ENCODE assay signal across 15 cellular contexts in genomic region chr16:29901607-29901945, GRCh38. TPM values are rescaled to one million over a fixed set of nuclear protein-coding genes. Genes with fewer than 3 reads are reported as not detected.
DNase-seq lines count a peak whose midpoint lies in the region; ATAC-seq, FAIRE-seq and TF ChIP-seq lines count a peak whose summit lies in the region.
"Had no signal": no experiment of that assay in that cellular context is flagged by ENCODE, and none has a peak within 500 bp of the region (broad histone marks: within the 10 kb centered on the region; RNA-seq: fewer than 3 reads in every experiment).

No MANE protein-coding gene starts in this region.

- WGBS in mesodermal cell (ENCODE audit: insufficient coverage in 2 of 2), 2 experiments, result 93 to 98% methylated on average over 19 of the region's 19 CpGs
- 83 to 90% (median 87%) methylated on average over 19 of the region's 19 CpGs for WGBS in psoas muscle, 3 donors

- peak overlapping the region; percentile 93 for H3K4me3 Mint-ChIP-seq in astrocyte (ENCODE audit: unreplicated experiment)

- H3K4me3 ChIP-seq in AG04449 (ENCODE audit: low read depth, low read length) (peak overlapping the region; percentile 70), H7 (ENCODE audit: insufficient read depth, low read depth, low read length) (peak overlapping the region; percentile 80), astrocyte (ENCODE audit: insufficient read depth, low read depth, low read length) (peak overlapping the region; percentile 74), mesodermal cell (ENCODE audit: extremely low read depth, insufficient read depth, low read length, poor library complexity, severe bottlenecking) (peak overlapping the region; percentile 58), psoas muscle (no peak overlapping the region)
- H3K4me3 ChIP-seq: uterus had no signal

- peaks cover 23% of the 10 kb centered on the region for H3K4me1 ChIP-seq in astrocyte (ENCODE audit: insufficient read depth, low read length)
- H3K4me1 ChIP-seq in mesodermal cell (ENCODE audit: control insufficient read depth, insufficient read depth, low read length, poor library complexity, severe bottlenecking), result peaks cover 13% of the 10 kb centered on the region
- no peaks in the 10 kb centered on the region for H3K4me1 ChIP-seq in psoas muscle
- H3K4me1 ChIP-seq: uterus had no signal

- POLR2A ChIA-PET in AG04449 (lab: Yijun Ruan, JAX), result interaction anchor here (0.6 to 1.9 kb wide), 3 partner anchors 9 to 104 kb away, joined by 3 to 5 read pairs (median 4); no protein-coding TSS in a partner anchor

- FAIRE-seq in astrocyte (lab: Jason Lieb, UNC), result no peak

- DNase-seq in AG04449 (ENCODE audit: low read depth, low spot score) (no peak), H7 (no peak), astrocyte (ENCODE audit: low read depth) (no peak), psoas muscle (no peak), Ammon's horn (ENCODE audit: low spot score) (no peak)
- DNase-seq in stimulated activated CD4-positive, alpha-beta T cell treated with anti-CD3 and anti-CD28 coated beads, Interleukin-15, amount 100 ng/mL, for 24 hours, result no peak
- DNase-seq: amniotic stem cell; NCI-H1694 treated with DMSO at 0.1 percent for 48 hours; NK-92 treated with Interleukin-12 subunit alpha and Interleukin-12 subunit beta, amount 100 ng/mL, for 24 hours; T-helper 17 cell; uterus had no signal

- ATAC-seq in psoas muscle (no peak), GM18520 (IDR thresholded peaks at IDR 0.05; ENCODE audit: unreplicated experiment) (no peak)
- ATAC-seq: T-helper 17 cell had no signal

- no peaks in the 10 kb centered on the region for H3K9me3 Mint-ChIP-seq in astrocyte (ENCODE audit: unreplicated experiment)
- H3K9me3 Mint-ChIP-seq: IgD-negative memory B cell had no signal

- H3K27ac ChIP-seq in astrocyte (ENCODE audit: low read depth, low read length) (no peak overlapping the region), mesodermal cell (ENCODE audit: low read depth, low read length, severe bottlenecking) (no peak overlapping the region), psoas muscle (no peak overlapping the region)
- H3K27ac ChIP-seq: skin epidermis, uterus had no signal

- CTCF ChIA-PET in AG04449 (lab: Yijun Ruan, JAX), result interaction anchor here (1.2 to 2.4 kb wide), 5 partner anchors 11 to 201 kb away, joined by 3 to 9 read pairs (median 4); partner anchors contain the start of gene C16orf92

- H3K9ac ChIP-seq in astrocyte (ENCODE audit: low read length), result peak overlapping the region; percentile 90

- H4K20me1 ChIP-seq in astrocyte (ENCODE audit: insufficient read depth, low read length), result peaks cover 27% of the 10 kb centered on the region

- H3K9me3 ChIP-seq in astrocyte (ENCODE audit: insufficient read depth, low read depth, low read length) (no peaks in the 10 kb centered on the region), mesodermal cell (ENCODE audit: control insufficient read depth, low read length) (no peaks in the 10 kb centered on the region), psoas muscle (no peaks in the 10 kb centered on the region)
- H3K9me3 ChIP-seq: uterus had no signal

- H3K79me2 ChIP-seq in astrocyte (ENCODE audit: insufficient read depth, low read length), result peaks cover 4% of the 10 kb centered on the region

- TF ChIP-seq CTCF in AG04449 (IDR thresholded peaks at IDR 0.05; ENCODE audit: insufficient read depth, low read length, missing control alignments) (no peak), astrocyte (IDR thresholded peaks at IDR 0.05; ENCODE audit: insufficient read depth, low read depth, low read length) (no peak), psoas muscle (IDR thresholded peaks at IDR 0.05) (no peak)

- H3K27me3 Mint-ChIP-seq in astrocyte (ENCODE audit: low read depth, unreplicated experiment), result no peaks in the 10 kb centered on the region

- peak overlapping the region; percentile 53 for H3K27ac Mint-ChIP-seq in astrocyte (ENCODE audit: unreplicated experiment)
- H3K27ac Mint-ChIP-seq: IgD-negative memory B cell, T-helper 17 cell had no signal

- peaks cover 8% of the 10 kb centered on the region for H3K36me3 ChIP-seq in H7 (replicated peaks; ENCODE audit: control insufficient read depth, insufficient read depth, low read length)
- peaks cover 3% of the 10 kb centered on the region for H3K36me3 ChIP-seq in astrocyte (ENCODE audit: insufficient read depth, low read length)
- peaks cover 19% of the 10 kb centered on the region for H3K36me3 ChIP-seq in mesodermal cell (ENCODE audit: control insufficient read depth, insufficient read depth, low read length)
- no peaks in the 10 kb centered on the region for H3K36me3 ChIP-seq in psoas muscle (ENCODE audit: insufficient read depth in 1 of 2, low read depth in 1 of 2)
- H3K36me3 ChIP-seq: uterus had no signal

- H3K4me2 ChIP-seq in astrocyte (ENCODE audit: low read length), result peak overlapping the region; percentile 100

- intact Hi-C loops in psoas muscle (cut with DNase I), result no loop called here

- peaks cover 22% of the 10 kb centered on the region for H3K4me1 Mint-ChIP-seq in astrocyte (ENCODE audit: low read depth, unreplicated experiment)

- H3K27me3 ChIP-seq in H7 (ENCODE audit: control insufficient read depth, insufficient read depth, low read length), result no peaks in the 10 kb centered on the region; the same call in 1 of the 2 replicates
- H3K27me3 ChIP-seq in astrocyte (ENCODE audit: insufficient read depth, low read length), result peaks cover 7% of the 10 kb centered on the region
- peaks cover 0 to 46% (median 12%) of the 10 kb centered on the region in 3 donors for H3K27me3 ChIP-seq in psoas muscle (ENCODE audit: insufficient read depth in 3 of 3, low read length in 2 of 3)
- H3K27me3 ChIP-seq: uterus had no signal

- H3K36me3 Mint-ChIP-seq in astrocyte (ENCODE audit: low read depth, unreplicated experiment), result peaks cover 9% of the 10 kb centered on the region
- H3K36me3 Mint-ChIP-seq: IgD-negative memory B cell had no signal

- H2AFZ ChIP-seq in astrocyte (ENCODE audit: low read depth, low read length), result no peak overlapping the region

RNA-seq across cellular contexts. Expression of gene ASPHD1, which starts 1.3 kb away (rescaled TPM):
- total RNA-seq in H7 (2014; rRNA removed; shearing (Covaris generic)), result 24.4 and 24.6 TPM in 2 replicates
- total RNA-seq in astrocyte, result 43.3 and 44.8 TPM in 2 replicates
- 9.6 TPM for polyA plus RNA-seq in mesodermal cell (2013, experiment 1 of 2)
- 8.8 TPM for polyA plus RNA-seq in mesodermal cell (2013, experiment 2 of 2)
- total RNA-seq in psoas muscle, result under 1 TPM in 2 of 4 donors, not detected in 2; 0.17 to 0.23 TPM
- under 1 TPM in 2 of 3 donors, not detected in 1; 0.04 to 0.12 TPM for polyA plus RNA-seq in psoas muscle
- total RNA-seq: T-helper 17 cell had no signal
- polyA plus RNA-seq: IgD-negative memory B cell had no signal

RNA-seq across cellular contexts. Expression of gene SEZ6L2, which starts 2.2 kb away (rescaled TPM):
- total RNA-seq in H7 (2014; rRNA removed; shearing (Covaris generic)), result 47.3 and 59.0 TPM in 2 replicates
- total RNA-seq in astrocyte (69.6 and 90.6 TPM in 2 replicates), psoas muscle (under 1 TPM; 0.17 to 0.86 (median 0.34) TPM)
- 58.1 TPM for polyA plus RNA-seq in mesodermal cell (2013, experiment 1 of 2)
- polyA plus RNA-seq in mesodermal cell (2013, experiment 2 of 2), result 50.0 TPM
- polyA plus RNA-seq in psoas muscle, result under 1 TPM; 0.05 to 0.23 (median 0.11) TPM
- total RNA-seq: T-helper 17 cell had no signal
- polyA plus RNA-seq: IgD-negative memory B cell had no signal

RNA-seq across cellular contexts. Expression of gene KCTD13, which starts 24.4 kb away (rescaled TPM):
- 8.3 and 9.1 TPM in 2 replicates for total RNA-seq in H7 (2014; rRNA removed; shearing (Covaris generic))
- total RNA-seq in astrocyte, result 25.1 and 27.1 TPM in 2 replicates
- polyA plus RNA-seq in mesodermal cell (2013, experiment 1 of 2), result 24.1 TPM
- polyA plus RNA-seq in mesodermal cell (2013, experiment 2 of 2), result 17.5 TPM
- 1 to 10 TPM; 3.3 to 5.4 (median 4.1) TPM for total RNA-seq in psoas muscle
- polyA plus RNA-seq in psoas muscle, result 1 to 10 TPM; 2.2 to 5.4 (median 5.1) TPM

RNA-seq across cellular contexts. Expression of gene CDIPT, which starts 38.5 kb away (rescaled TPM):
- total RNA-seq in H7 (2014; rRNA removed; shearing (Covaris generic)), result 91.3 and 97.6 TPM in 2 replicates
- 88.1 and 92.0 TPM in 2 replicates for total RNA-seq in astrocyte
- polyA plus RNA-seq in mesodermal cell (2013, experiment 1 of 2), result 74.8 TPM
- polyA plus RNA-seq in mesodermal cell (2013, experiment 2 of 2), result 59.8 TPM
- total RNA-seq in psoas muscle, result 10 to 100 TPM; 24.7 to 36.4 (median 32.3) TPM
- 10 to 100 TPM; 33.3 to 54.3 (median 38.5) TPM for polyA plus RNA-seq in psoas muscle

Comparison
In these comparisons a context has a peak if more than half of its experiments do, and no peak if none do; other contexts are left out.
1. RNA of gene ASPHD1, which starts 1.3 kb away (total RNA-seq): 43.3 to 44.8 TPM in astrocyte and 24.4 to 24.6 TPM in H7; 0.17 to 0.23 TPM in psoas muscle; every median in the first group is over 10 times any median in the second.
2. RNA of gene SEZ6L2, which starts 2.2 kb away (total RNA-seq): 69.6 to 90.6 TPM in astrocyte and 47.3 to 59.0 TPM in H7; 0.17 to 0.86 TPM in psoas muscle; every median in the first group is over 10 times any median in the second.